ENCODE assay signal across 9 cellular contexts in genomic region chr6:158284340-158285210, GRCh38. TPM values are rescaled to one million over a fixed set of nuclear protein-coding genes. Genes with fewer than 3 reads are reported as not detected.
DNase-seq lines count a peak whose midpoint lies in the region; ATAC-seq and TF ChIP-seq lines count a peak whose summit lies in the region.
"Had no signal": no experiment of that assay in that cellular context is flagged by ENCODE, and none has a peak within 500 bp of the region (broad histone marks: within the 10 kb centered on the region; RNA-seq: fewer than 3 reads in every experiment).

No MANE protein-coding gene starts in this region.

- no peaks in the 10 kb centered on the region for H3K9me3 Mint-ChIP-seq in T-cell
- no peaks in the 10 kb centered on the region for H3K9me3 Mint-ChIP-seq in stimulated activated naive B cell treated with anti-CD40 and anti-IgM and Interleukin-4, amounts not matched to agents 10 μg/mL and 1 μg/mL and 100 μg/mL, for 72 hours

- CTCF ChIA-PET in T-cell (lab: Charles Lee) = interaction anchor here in 1 of 2 donors (0.5 kb wide), 1 partner anchor 1506 kb away, joined by 3 read pairs; the partner anchor contains the start of gene MRPL18

- H3K4me1 Mint-ChIP-seq in T-cell = peaks cover 40 to 53% (median 51%) of the 10 kb centered on the region in 3 donors
- peaks cover 19 to 26% of the 10 kb centered on the region in 2 donors for H3K4me1 Mint-ChIP-seq in stimulated activated naive B cell treated with anti-CD40 and anti-IgM and Interleukin-4, amounts not matched to agents 10 μg/mL and 1 μg/mL and 100 μg/mL, for 72 hours

- no peaks in the 10 kb centered on the region for H3K27me3 Mint-ChIP-seq in T-cell
- no peaks in the 10 kb centered on the region for H3K27me3 Mint-ChIP-seq in stimulated activated naive B cell treated with anti-CD40 and anti-IgM and Interleukin-4, amounts not matched to agents 10 μg/mL and 1 μg/mL and 100 μg/mL, for 72 hours

- peaks cover 4% of the 10 kb centered on the region for H3K36me3 Mint-ChIP-seq in T-cell
- H3K36me3 Mint-ChIP-seq in stimulated activated naive B cell treated with anti-CD40 and anti-IgM and Interleukin-4, amounts not matched to agents 10 μg/mL and 1 μg/mL and 100 μg/mL, for 72 hours = peaks cover 6 to 18% of the 10 kb centered on the region in 2 donors

- H3K27ac Mint-ChIP-seq in T-cell = peak overlapping the region; percentile 62 to 75
- H3K27ac Mint-ChIP-seq in stimulated activated naive B cell treated with anti-CD40 and anti-IgM and Interleukin-4, amounts not matched to agents 10 μg/mL and 1 μg/mL and 100 μg/mL, for 72 hours = no peak overlapping the region

- POLR2A ChIA-PET in T-cell (lab: Charles Lee) = interaction anchor here in 1 of 2 donors (0.7 kb wide), 1 partner anchor 14 kb away, joined by 3 read pairs; no protein-coding TSS in a partner anchor

- ATAC-seq in T-cell (replicated peaks in 1 of 4) (peak in 2 of 4 experiments; percentile 60 to 68), HG02798 (IDR thresholded peaks at IDR 0.05; ENCODE audit: poor library complexity, unreplicated experiment) (no peak)
- no peak for ATAC-seq in stimulated activated naive B cell treated with anti-CD40 and anti-IgM and Interleukin-4, amounts not matched to agents 10 μg/mL and 1 μg/mL and 100 μg/mL, for 72 hours (replicated peaks)

- TF ChIP-seq CTCF in GM12864 (IDR thresholded peaks at IDR 0.05; ENCODE audit: low read depth, low read length, missing control alignments) (no peak), fibroblast of villous mesenchyme (IDR thresholded peaks at IDR 0.05; ENCODE audit: insufficient read depth, low read depth, low read length) (no peak), GM20000 (IDR thresholded peaks at IDR 0.05; ENCODE audit: extremely low read depth, missing control alignments) (no peak)

- H3K4me3 Mint-ChIP-seq in T-cell = peak overlapping the region in 1 of 3 donors; percentile 27
- H3K4me3 Mint-ChIP-seq in stimulated activated naive B cell treated with anti-CD40 and anti-IgM and Interleukin-4, amounts not matched to agents 10 μg/mL and 1 μg/mL and 100 μg/mL, for 72 hours = no peak overlapping the region

- DNase-seq in GM12864 (ENCODE audit: low read depth) (peak; percentile 62), T-cell (peak in 11 of 34 experiments; percentile 2 to 32 (median 10)), fibroblast of villous mesenchyme (ENCODE audit: low read depth) (peak; percentile 84), pons (ENCODE audit: low spot score) (peak; percentile 75), GM20000 (ENCODE audit: low spot score) (no peak), NCI-H1436 (lab: John Stamatoyannopoulos, UW) (no peak)
- DNase-seq in stimulated activated naive B cell treated with anti-CD40 and anti-IgM and Interleukin-4, amounts not matched to agents 10 μg/mL and 1 μg/mL and 100 μg/mL, for 72 hours = no peak
- DNase-seq: pancreas had no signal

- H3K4me3 ChIP-seq in GM12864 (ENCODE audit: low read depth, low read length) (no peak overlapping the region; the same call in 1 of the 2 replicates), fibroblast of villous mesenchyme (ENCODE audit: low read depth, low read length) (no peak overlapping the region)
- H3K4me3 ChIP-seq: pancreas had no signal

RNA-seq across cellular contexts. Expression of gene TULP4, which starts 27.7 kb away (rescaled TPM):
- 10 to 100 TPM; 62.9 to 85.1 (median 76.1) TPM for total RNA-seq in T-cell
- total RNA-seq in fibroblast of villous mesenchyme = 90.2 and 120 TPM in 2 replicates

Comparison
In these comparisons a context has a peak if more than half of its experiments do, and no peak if none do; other contexts are left out.
1. DNase-seq: peak in GM12864 (single experiment), fibroblast of villous mesenchyme (single experiment) and pons (single experiment); none in GM20000 (single experiment), stimulated activated naive B cell treated with anti-CD40 and anti-IgM and Interleukin-4, amounts not matched to agents 10 μg/mL and 1 μg/mL and 100 μg/mL, for 72 hours (single experiment) and NCI-H1436 (single experiment).